In genomic region chr20:36573103-36573797, GRCh38 we compare ENCODE assay signal across 8 cellular contexts. TPM values are rescaled to one million over a fixed set of nuclear protein-coding genes. Genes with fewer than 3 reads are reported as not detected.
DNase-seq lines count a peak whose midpoint lies in the region; ATAC-seq and TF ChIP-seq lines count a peak whose summit lies in the region.

TGIF2 (plus strand) TSS chr20:36573597; CDS start chr20:36578775, 5,178 bp downstream.

- DNase-seq in AG10803 (ENCODE audit: low read depth): peak; percentile 80
- DNase-seq in NT2/D1 (ENCODE audit: low read depth, low spot score): peak; percentile 85
- DNase-seq in activated CD8-positive, alpha-beta memory T cell treated with anti-CD3 and anti-CD28 coated beads, Interleukin-2, amount 10 ng/mL, durations not matched to agents 7 days and 5 days: peak; percentile 92
- DNase-seq in mesothelial cell of epicardium (ENCODE audit: low spot score in 2 of 2, unreplicated experiment in 2 of 2): peak; percentile 94 to 95
- DNase-seq in stimulated activated CD8-positive, alpha-beta memory T cell treated with anti-CD3 and anti-CD28 coated beads, Interleukin-2, amount 100 ng/mL, for 1 hour (ENCODE audit: low read depth in 2 of 2): peak; percentile 85 to 86

- peak within 1 kb of the TSS; percentile 85 for H3K4me3 Mint-ChIP-seq in activated CD8-positive, alpha-beta memory T cell treated with anti-CD3 and anti-CD28 coated beads, Interleukin-2, amount 10 ng/mL, durations not matched to agents 7 days and 5 days
- H3K4me3 Mint-ChIP-seq in mesothelial cell of epicardium: peak within 1 kb of the TSS; percentile 81

- peaks cover 8% of the 10 kb centered on the region for H3K36me3 Mint-ChIP-seq in activated CD8-positive, alpha-beta memory T cell treated with anti-CD3 and anti-CD28 coated beads, Interleukin-2, amount 10 ng/mL, durations not matched to agents 7 days and 5 days
- no peaks in the 10 kb centered on the region for H3K36me3 Mint-ChIP-seq in mesothelial cell of epicardium

- peaks cover 10% of the 10 kb centered on the region for H3K36me3 ChIP-seq in NT2/D1 (ENCODE audit: insufficient read depth, insufficient read length, low read length)
- H3K36me3 ChIP-seq in endocrine pancreas (ENCODE audit: control insufficient read depth, insufficient read depth, low read length): no peaks in the 10 kb centered on the region

- peaks cover 37% of the 10 kb centered on the region for H3K4me1 Mint-ChIP-seq in activated CD8-positive, alpha-beta memory T cell treated with anti-CD3 and anti-CD28 coated beads, Interleukin-2, amount 10 ng/mL, durations not matched to agents 7 days and 5 days
- H3K4me1 Mint-ChIP-seq in mesothelial cell of epicardium: peaks cover 46% of the 10 kb centered on the region

- no peak for TF ChIP-seq CTCF in AG10803 (conservative IDR thresholded peaks at IDR 0.05; ENCODE audit: low read length)
- no peak for TF ChIP-seq CTCF in mesothelial cell of epicardium (IDR thresholded peaks at IDR 0.05; ENCODE audit: unreplicated experiment)

- H3K9ac ChIP-seq in NT2/D1 (ENCODE audit: insufficient read length, low read depth) (peak within 1 kb of the TSS; percentile 99), endocrine pancreas (ENCODE audit: control insufficient read depth, insufficient read depth, low read length) (peak within 1 kb of the TSS; percentile 60)

- H3K9me3 ChIP-seq in NT2/D1 (ENCODE audit: insufficient read depth, low read length): no peaks in the 10 kb centered on the region
- H3K9me3 ChIP-seq in endocrine pancreas (ENCODE audit: control insufficient read depth, low read length): no peaks in the 10 kb centered on the region

- H3K4me1 ChIP-seq in NT2/D1 (ENCODE audit: insufficient read depth, insufficient read length): peaks cover 13% of the 10 kb centered on the region
- no peaks in the 10 kb centered on the region for H3K4me1 ChIP-seq in endocrine pancreas (ENCODE audit: control insufficient read depth, insufficient read depth, low read length)

- CTCF ChIA-PET in activated CD8-positive, alpha-beta memory T cell treated with anti-CD3 and anti-CD28 coated beads, Interleukin-2, amount 10 ng/mL, durations not matched to agents 7 days and 5 days (lab: Charles Lee): interaction anchor here (0.6 to 6.4 kb wide), 12 partner anchors 12 to 291 kb away, joined by 3 to 54 read pairs (median 4); partner anchors contain the start of gene RAB5IF

- H3K9me3 Mint-ChIP-seq in activated CD8-positive, alpha-beta memory T cell treated with anti-CD3 and anti-CD28 coated beads, Interleukin-2, amount 10 ng/mL, durations not matched to agents 7 days and 5 days (ENCODE audit: low read depth): no peaks in the 10 kb centered on the region
- no peaks in the 10 kb centered on the region for H3K9me3 Mint-ChIP-seq in mesothelial cell of epicardium

- H3K27ac Mint-ChIP-seq in activated CD8-positive, alpha-beta memory T cell treated with anti-CD3 and anti-CD28 coated beads, Interleukin-2, amount 10 ng/mL, durations not matched to agents 7 days and 5 days: peak within 1 kb of the TSS; percentile 94
- H3K27ac Mint-ChIP-seq in mesothelial cell of epicardium: peak within 1 kb of the TSS; percentile 97

- H3K27me3 Mint-ChIP-seq in activated CD8-positive, alpha-beta memory T cell treated with anti-CD3 and anti-CD28 coated beads, Interleukin-2, amount 10 ng/mL, durations not matched to agents 7 days and 5 days: no peaks in the 10 kb centered on the region
- H3K27me3 Mint-ChIP-seq in mesothelial cell of epicardium (ENCODE audit: low read depth): no peaks in the 10 kb centered on the region

- no peaks in the 10 kb centered on the region for H3K27me3 ChIP-seq in NT2/D1 (ENCODE audit: insufficient read depth, insufficient read length)
- H3K27me3 ChIP-seq in endocrine pancreas (ENCODE audit: control insufficient read depth, insufficient read depth, low read length): no peaks in the 10 kb centered on the region

- ATAC-seq in GM18907 (IDR thresholded peaks at IDR 0.05; ENCODE audit: unreplicated experiment) (peak; percentile 71), HG03139 (IDR thresholded peaks at IDR 0.05; ENCODE audit: unreplicated experiment) (peak; percentile 56)
- peak; percentile 81 for ATAC-seq in activated CD8-positive, alpha-beta memory T cell treated with anti-CD3 and anti-CD28 coated beads, Interleukin-2, amount 10 ng/mL, durations not matched to agents 7 days and 5 days

- H3K4me3 ChIP-seq in AG10803 (ENCODE audit: low read length): peak within 1 kb of the TSS; percentile 68
- H3K4me3 ChIP-seq in NT2/D1 (ENCODE audit: insufficient read length, low read depth): peak within 1 kb of the TSS; percentile 96
- H3K4me3 ChIP-seq in endocrine pancreas (ENCODE audit: control insufficient read depth, insufficient read depth, low read length): no peak within 1 kb of the TSS

RNA-seq across cellular contexts. Expression of gene TGIF2, which starts in this region (rescaled TPM):
- total RNA-seq in activated CD8-positive, alpha-beta memory T cell treated with anti-CD3 and anti-CD28 coated beads, Interleukin-2, amount 10 ng/mL, durations not matched to agents 7 days and 5 days: 10 to 100 TPM; 32.5 to 40.9 TPM
- total RNA-seq in mesothelial cell of epicardium: 94.4 to 101 TPM (median 98.4 TPM) in 3 replicates
